Comparison of ENCODE assay signal across 11 cellular contexts in genomic region chr9:88092699-88093359, GRCh38. TPM values are rescaled to one million over a fixed set of nuclear protein-coding genes. Genes with fewer than 3 reads are reported as not detected.
A peak's percentile ranks its signal among the peaks of the same experiment; 100 is the strongest.
DNase-seq lines count a peak whose midpoint lies in the region; ATAC-seq and TF ChIP-seq lines count a peak whose summit lies in the region.
"Had no signal": no experiment of that assay in that cellular context is flagged by ENCODE, and none has a peak within 500 bp of the region (broad histone marks: within the 10 kb centered on the region; RNA-seq: fewer than 3 reads in every experiment).

No MANE protein-coding gene starts in this region.

- H3K4me1 Mint-ChIP-seq in CD4-positive, alpha-beta memory T cell, result no peaks in the 10 kb centered on the region

- CTCF ChIA-PET in CD4-positive, alpha-beta memory T cell (lab: Charles Lee; ENCODE audit: partially characterized antibody), result no interaction called here

- ATAC-seq in HG02970 (IDR thresholded peaks at IDR 0.05; ENCODE audit: low FRiP score, unreplicated experiment), result no peak

- H3K27me3 Mint-ChIP-seq in CD4-positive, alpha-beta memory T cell, result peaks cover 1 to 4% of the 10 kb centered on the region in 2 donors

- POLR2A ChIA-PET in CD4-positive, alpha-beta memory T cell (lab: Charles Lee; ENCODE audit: partially characterized antibody), result no interaction called here

- H3K9me3 ChIP-seq in SJCRH30 (replicated peaks) (no peaks in the 10 kb centered on the region; the same call in 1 of the 2 replicates), right atrium auricular region (no peaks in the 10 kb centered on the region)
- H3K9me3 ChIP-seq in CD4-positive, alpha-beta memory T cell (ENCODE audit: control insufficient read depth in 1 of 2, low read length in 2 of 2), result no peaks in the 10 kb centered on the region

- peak overlapping the region; percentile 54 for H3K4me3 ChIP-seq in SJCRH30
- no peak overlapping the region for H3K4me3 ChIP-seq in right atrium auricular region
- no peak overlapping the region for H3K4me3 ChIP-seq in skeletal muscle cell (ENCODE audit: low read depth, low read length)
- H3K4me3 ChIP-seq in CD4-positive, alpha-beta memory T cell (ENCODE audit: low read length in 2 of 2), result no peak overlapping the region

- H3K27ac ChIP-seq in SJCRH30 (peak overlapping the region; percentile 74), right atrium auricular region (peak overlapping the region; percentile 5 to 44)
- no peak overlapping the region for H3K27ac ChIP-seq in CD4-positive, alpha-beta memory T cell (ENCODE audit: low read depth, low read length)

- peak; percentile 28 for DNase-seq in HuH-7 (ENCODE audit: low spot score)
- peak; percentile 82 to 87 for DNase-seq in SJCRH30
- peak; percentile 74 for DNase-seq in right atrium auricular region (ENCODE audit: low spot score)
- peak; percentile 25 for DNase-seq in skeletal muscle cell (ENCODE audit: low read depth)
- DNase-seq in NCI-H2171 treated with DMSO at 0.1 percent for 48 hours (lab: John Stamatoyannopoulos, UW), result no peak
- no peak for DNase-seq in CD4-positive, alpha-beta memory T cell
- no peak for DNase-seq in activated CD8-positive, alpha-beta memory T cell treated with anti-CD3 and anti-CD28 coated beads, Interleukin-2, amount 50 U/mL, for 48 hours
- DNase-seq: activated naive CD4-positive, alpha-beta T cell treated with anti-CD3 and anti-CD28 coated beads, Interleukin-2, amount 50 U/mL, for 16 hours; effector CD8-positive, alpha-beta T cell had no signal

- intact Hi-C loops in CD4-positive, alpha-beta memory T cell (cut with micrococcal nuclease), result no loop called here

- H3K4me1 ChIP-seq in SJCRH30 (peaks cover 3% of the 10 kb centered on the region; the same call in 1 of the 2 replicates), right atrium auricular region (peaks cover 0 to 13% of the 10 kb centered on the region in 2 donors)
- H3K4me1 ChIP-seq in CD4-positive, alpha-beta memory T cell (ENCODE audit: insufficient read depth, low read length), result no peaks in the 10 kb centered on the region

- H3K4me3 Mint-ChIP-seq in CD4-positive, alpha-beta memory T cell, result no peak overlapping the region

- no peaks in the 10 kb centered on the region for H3K9me3 Mint-ChIP-seq in CD4-positive, alpha-beta memory T cell

- no peak overlapping the region for H3K27ac Mint-ChIP-seq in CD4-positive, alpha-beta memory T cell

- no peaks in the 10 kb centered on the region for H3K36me3 ChIP-seq in SJCRH30
- H3K36me3 ChIP-seq in right atrium auricular region, result no peaks in the 10 kb centered on the region
- no peaks in the 10 kb centered on the region for H3K36me3 ChIP-seq in CD4-positive, alpha-beta memory T cell (ENCODE audit: insufficient read depth, low read length)

- TF ChIP-seq CTCF in right atrium auricular region (IDR thresholded peaks at IDR 0.05), result no peak

- no peaks in the 10 kb centered on the region for H3K36me3 Mint-ChIP-seq in CD4-positive, alpha-beta memory T cell

- H3K27me3 ChIP-seq in SJCRH30, result no peaks in the 10 kb centered on the region; the same call in 1 of the 2 replicates
- no peaks in the 10 kb centered on the region for H3K27me3 ChIP-seq in right atrium auricular region
- H3K27me3 ChIP-seq in CD4-positive, alpha-beta memory T cell (ENCODE audit: insufficient read depth, low read length), result no peaks in the 10 kb centered on the region

RNA-seq across cellular contexts. Expression of gene SPATA31C2, which starts 45.4 kb away (rescaled TPM):
- total RNA-seq in SJCRH30 (2014; rRNA removed; shearing (Covaris generic)), result 0.35 and 0.53 TPM in 2 replicates
- not detected for total RNA-seq in right atrium auricular region
- total RNA-seq in CD4-positive, alpha-beta memory T cell, result not detected
- polyA plus RNA-seq in CD4-positive, alpha-beta memory T cell, result under 1 TPM in 1 of 2 donors, not detected in 1; 0.10 TPM
- total RNA-seq: M059J had no signal

Comparison
In these comparisons a context has a peak if more than half of its experiments do, and no peak if none do; other contexts are left out.
1. DNase-seq: peak in HuH-7 (single experiment), SJCRH30 (2 of 2), right atrium auricular region (single experiment) and skeletal muscle cell (single experiment); none in NCI-H2171 treated with DMSO at 0.1 percent for 48 hours (single experiment), CD4-positive, alpha-beta memory T cell (0 of 5) and activated CD8-positive, alpha-beta memory T cell treated with anti-CD3 and anti-CD28 coated beads, Interleukin-2, amount 50 U/mL, for 48 hours (single experiment).